In genomic region chr12:71440393-71441349, GRCh38 we compare ENCODE assay signal across 9 cellular contexts. TPM values are rescaled to one million over a fixed set of nuclear protein-coding genes. Genes with fewer than 3 reads are reported as not detected.
A peak's percentile ranks its signal among the peaks of the same experiment; 100 is the strongest.
DNase-seq lines count a peak whose midpoint lies in the region; ATAC-seq and TF ChIP-seq lines count a peak whose summit lies in the region.
"Had no signal": no experiment of that assay in that cellular context is flagged by ENCODE, and none has a peak within 500 bp of the region (broad histone marks: within the 10 kb centered on the region; RNA-seq: fewer than 3 reads in every experiment).

No MANE protein-coding gene starts in this region.

- H3K4me1 ChIP-seq in mucosa of stomach (ENCODE audit: control insufficient read depth, insufficient read depth, low read length), result peaks cover 18% of the 10 kb centered on the region

- H3K27me3 ChIP-seq in MG63 (peaks cover 32% of the 10 kb centered on the region), mucosa of stomach (ENCODE audit: control insufficient read depth, insufficient read depth, low read length) (peaks cover 40% of the 10 kb centered on the region)

- no peak overlapping the region for H3K27ac Mint-ChIP-seq in CD14-positive monocyte

- H3K9ac ChIP-seq in mucosa of stomach (ENCODE audit: low read length), result no peak overlapping the region

- TF ChIP-seq CTCF in CD14-positive monocyte (IDR thresholded peaks at IDR 0.05) (no peak), choroid plexus epithelial cell (conservative IDR thresholded peaks at IDR 0.05; ENCODE audit: low read depth, low read length) (no peak)

- no peaks in the 10 kb centered on the region for H3K36me3 Mint-ChIP-seq in CD14-positive monocyte

- intact Hi-C loops in CD14-positive monocyte (cut with micrococcal nuclease), result no loop called here

- H3K4me3 ChIP-seq in MG63 (peak overlapping the region; percentile 44), choroid plexus epithelial cell (ENCODE audit: low read depth, low read length) (no peak overlapping the region), mucosa of stomach (ENCODE audit: low read length) (peak overlapping the region; percentile 32)

- no peaks in the 10 kb centered on the region for H3K36me3 ChIP-seq in MG63
- H3K36me3 ChIP-seq in mucosa of stomach (ENCODE audit: control insufficient read depth, insufficient read depth, low read length), result no peaks in the 10 kb centered on the region

- peak; percentile 41 for ATAC-seq in GM19351 (IDR thresholded peaks at IDR 0.05; ENCODE audit: unreplicated experiment)

- H3K27me3 Mint-ChIP-seq in CD14-positive monocyte (ENCODE audit: low read depth in 3 of 3), result peaks cover 39 to 60% (median 49%) of the 10 kb centered on the region in 3 donors

- DNase-seq in CD14-positive monocyte (ENCODE audit: low spot score), result no peak
- DNase-seq in MG63, result no peak
- peak; percentile 7 for DNase-seq in choroid plexus epithelial cell (ENCODE audit: low read depth)
- DNase-seq in SW 1271 (lab: John Stamatoyannopoulos, UW), result no peak
- no peak for DNase-seq in NCI-H128 (lab: John Stamatoyannopoulos, UW; ENCODE audit: unreplicated experiment)
- DNase-seq in NCI-H774 (lab: John Stamatoyannopoulos, UW), result no peak

- H3K4me1 Mint-ChIP-seq in CD14-positive monocyte, result peaks cover 16% of the 10 kb centered on the region

- H3K9me3 Mint-ChIP-seq in CD14-positive monocyte, result peaks cover 9 to 25% (median 22%) of the 10 kb centered on the region in 7 donors

- 0 out of 2 replicates have a peak, but pooled peaks cover 2% of the 10 kb centered on the region for H3K9me3 ChIP-seq in MG63
- no peaks in the 10 kb centered on the region for H3K9me3 ChIP-seq in mucosa of stomach (ENCODE audit: control insufficient read depth, low read length)

- peak overlapping the region; percentile 47 to 72 for H3K4me3 Mint-ChIP-seq in CD14-positive monocyte

RNA-seq across cellular contexts. Expression of gene LGR5, which starts 1.1 kb away (rescaled TPM):
- not detected for polyA plus RNA-seq in CD14-positive monocyte
- not detected in 2 replicates for total RNA-seq in MG63 (2014; rRNA removed; shearing (Covaris generic); ENCODE audit: low replicate concordance)
- total RNA-seq: fibroblast of villous mesenchyme had no signal
